ENCODE assay signal across 19 cellular contexts in the genomic region with DNA sequence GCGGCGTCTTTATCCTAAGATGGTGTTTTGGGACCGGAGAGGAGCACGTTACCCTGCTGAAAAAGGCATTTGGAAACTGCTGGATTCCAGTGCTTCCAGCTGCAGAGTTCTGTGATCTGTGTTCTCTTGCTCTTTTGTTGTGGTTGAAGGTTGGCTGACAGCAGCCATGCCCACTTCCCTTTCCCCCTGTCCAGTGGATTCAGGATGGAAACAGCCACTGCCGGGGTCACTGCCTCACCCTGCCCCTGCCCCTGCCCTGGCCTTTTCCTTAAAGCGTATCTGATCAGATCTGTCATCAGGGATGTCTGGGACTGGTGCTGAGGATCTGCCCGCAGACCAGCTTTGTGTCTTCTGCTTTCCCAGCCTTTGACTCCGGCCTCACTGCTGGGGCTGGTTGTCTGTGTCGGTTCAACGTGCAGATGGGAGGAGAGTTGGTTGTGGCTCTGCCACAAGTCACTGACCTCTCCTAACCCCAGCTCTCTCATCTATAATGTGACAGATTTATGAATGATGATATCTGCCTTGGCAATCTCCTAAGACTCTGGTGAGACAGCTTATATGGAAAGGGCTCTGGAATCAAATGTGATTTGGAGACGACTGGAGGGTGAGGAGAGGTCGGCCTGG.
DNase-seq lines count a peak whose midpoint lies in the region; ATAC-seq, FAIRE-seq and TF ChIP-seq lines count a peak whose summit lies in the region.
"Had no signal": no experiment of that assay in that cellular context is flagged by ENCODE, and none has a peak within 500 bp of the region (broad histone marks: within the 10 kb centered on the region; RNA-seq: fewer than 3 reads in every experiment).

No MANE protein-coding gene starts in this region.

- peak; percentile 74 for FAIRE-seq in RCC 7860 (lab: Jason Lieb, UNC)

- H3K4me1 Mint-ChIP-seq in activated CD8-positive, alpha-beta memory T cell treated with anti-CD3 and anti-CD28 coated beads, Interleukin-2, amount 10 ng/mL, durations not matched to agents 7 days and 5 days: peaks cover 33% of the 10 kb centered on the region
- peaks cover 9% of the 10 kb centered on the region for H3K4me1 Mint-ChIP-seq in stimulated activated effector memory CD8-positive, alpha-beta T cell treated with anti-CD3 and anti-CD28 coated beads, Interleukin-12 subunit alpha, Interleukin-12 subunit beta, amount 100 ng/mL, for 72 hours
- H3K4me1 Mint-ChIP-seq: GM23338 had no signal

- no peaks in the 10 kb centered on the region for H3K27me3 Mint-ChIP-seq in activated CD8-positive, alpha-beta memory T cell treated with anti-CD3 and anti-CD28 coated beads, Interleukin-2, amount 10 ng/mL, durations not matched to agents 7 days and 5 days
- H3K27me3 Mint-ChIP-seq: activated naive CD4-positive, alpha-beta T cell treated with anti-CD3 and anti-CD28 coated beads, Interleukin-2, amount 10 ng/mL, durations not matched to agents 7 days and 5 days had no signal

- H3K4me3 ChIP-seq in fibroblast of villous mesenchyme (ENCODE audit: low read depth, low read length): no peak overlapping the region
- H3K4me3 ChIP-seq: GM23338, heart left ventricle, SK-N-MC had no signal

- H3K27ac Mint-ChIP-seq in activated CD8-positive, alpha-beta memory T cell treated with anti-CD3 and anti-CD28 coated beads, Interleukin-2, amount 10 ng/mL, durations not matched to agents 7 days and 5 days: peak overlapping the region; percentile 62
- H3K27ac Mint-ChIP-seq in stimulated activated effector memory CD8-positive, alpha-beta T cell treated with anti-CD3 and anti-CD28 coated beads, Interleukin-12 subunit alpha, Interleukin-12 subunit beta, amount 100 ng/mL, for 72 hours: peak overlapping the region; percentile 74
- H3K27ac Mint-ChIP-seq: activated naive CD4-positive, alpha-beta T cell treated with anti-CD3 and anti-CD28 coated beads, Interleukin-2, amount 10 ng/mL, durations not matched to agents 7 days and 5 days; GM23338 had no signal

- H3K4me3 Mint-ChIP-seq in activated CD8-positive, alpha-beta memory T cell treated with anti-CD3 and anti-CD28 coated beads, Interleukin-2, amount 10 ng/mL, durations not matched to agents 7 days and 5 days: no peak overlapping the region
- H3K4me3 Mint-ChIP-seq in stimulated activated effector memory CD8-positive, alpha-beta T cell treated with anti-CD3 and anti-CD28 coated beads, Interleukin-12 subunit alpha, Interleukin-12 subunit beta, amount 100 ng/mL, for 72 hours: no peak overlapping the region
- H3K4me3 Mint-ChIP-seq: activated naive CD4-positive, alpha-beta T cell treated with anti-CD3 and anti-CD28 coated beads, Interleukin-2, amount 10 ng/mL, durations not matched to agents 7 days and 5 days; GM23338 had no signal

- peaks cover 76% of the 10 kb centered on the region for H3K36me3 Mint-ChIP-seq in activated CD8-positive, alpha-beta memory T cell treated with anti-CD3 and anti-CD28 coated beads, Interleukin-2, amount 10 ng/mL, durations not matched to agents 7 days and 5 days
- peaks cover 15% of the 10 kb centered on the region for H3K36me3 Mint-ChIP-seq in stimulated activated effector memory CD8-positive, alpha-beta T cell treated with anti-CD3 and anti-CD28 coated beads, Interleukin-12 subunit alpha, Interleukin-12 subunit beta, amount 100 ng/mL, for 72 hours

- CTCF ChIA-PET in activated CD8-positive, alpha-beta memory T cell treated with anti-CD3 and anti-CD28 coated beads, Interleukin-2, amount 10 ng/mL, durations not matched to agents 7 days and 5 days (lab: Charles Lee): interaction anchor here (1.0 kb wide), 1 partner anchor 18 kb away, joined by 3 read pairs; no protein-coding TSS in a partner anchor

- no peak for TF ChIP-seq CTCF in fibroblast of villous mesenchyme (IDR thresholded peaks at IDR 0.05; ENCODE audit: insufficient read depth, low read depth, low read length)

- H3K9me3 Mint-ChIP-seq in activated CD8-positive, alpha-beta memory T cell treated with anti-CD3 and anti-CD28 coated beads, Interleukin-2, amount 10 ng/mL, durations not matched to agents 7 days and 5 days (ENCODE audit: low read depth): peaks cover 3% of the 10 kb centered on the region
- peaks cover 2% of the 10 kb centered on the region for H3K9me3 Mint-ChIP-seq in stimulated activated effector memory CD8-positive, alpha-beta T cell treated with anti-CD3 and anti-CD28 coated beads, Interleukin-12 subunit alpha, Interleukin-12 subunit beta, amount 100 ng/mL, for 72 hours

- no peak for ATAC-seq in activated CD8-positive, alpha-beta memory T cell treated with anti-CD3 and anti-CD28 coated beads, Interleukin-2, amount 10 ng/mL, durations not matched to agents 7 days and 5 days
- no peak for ATAC-seq in stimulated activated effector memory CD8-positive, alpha-beta T cell treated with anti-CD3 and anti-CD28 coated beads, Interleukin-12 subunit alpha, Interleukin-12 subunit beta, amount 100 ng/mL, for 72 hours
- ATAC-seq: GM23338, heart left ventricle, left ventricle myocardium superior had no signal

- DNase-seq in activated CD8-positive, alpha-beta memory T cell treated with anti-CD3 and anti-CD28 coated beads, Interleukin-2, amount 10 ng/mL, durations not matched to agents 7 days and 5 days: no peak
- no peak for DNase-seq in activated CD8-positive, alpha-beta memory T cell treated with anti-CD3 and anti-CD28 coated beads, Interleukin-2, amount 50 U/mL, for 48 hours
- DNase-seq in RCC 7860 (ENCODE audit: low spot score) (peak; percentile 79), fibroblast of villous mesenchyme (ENCODE audit: low read depth) (peak; percentile 38), pons (ENCODE audit: low spot score) (no peak), medulla oblongata (ENCODE audit: extremely low spot score) (no peak), Ammon's horn (ENCODE audit: low spot score) (no peak)
- no peak for DNase-seq in stimulated activated effector memory CD8-positive, alpha-beta T cell treated with anti-CD3 and anti-CD28 coated beads, Interleukin-12 subunit alpha, Interleukin-12 subunit beta, amount 100 ng/mL, for 72 hours (ENCODE audit: low spot score in 2 of 2)
- DNase-seq: activated CD4-positive, alpha-beta T cell treated with anti-CD3 and anti-CD28 coated beads, Interleukin-2, amount 50 U/mL, for 48 hours; activated naive CD4-positive, alpha-beta T cell treated with anti-CD3 and anti-CD28 coated beads, Interleukin-2, amount 10 ng/mL, durations not matched to agents 7 days and 5 days; cerebellar nuclear complex; DMS79; erythroblast; heart left ventricle; left ventricle myocardium superior; NCI-H2081; stimulated activated CD8-positive, alpha-beta memory T cell treated with anti-CD3 and anti-CD28 coated beads, Interleukin-4, amount 100 ng/mL, for 48 hours had no signal

Comparison
In these comparisons a context has a peak if more than half of its experiments do, and no peak if none do; other contexts are left out.
1. DNase-seq: peak in RCC 7860 (single experiment) and fibroblast of villous mesenchyme (single experiment); none in activated CD8-positive, alpha-beta memory T cell treated with anti-CD3 and anti-CD28 coated beads, Interleukin-2, amount 10 ng/mL, durations not matched to agents 7 days and 5 days (single experiment), activated CD8-positive, alpha-beta memory T cell treated with anti-CD3 and anti-CD28 coated beads, Interleukin-2, amount 50 U/mL, for 48 hours (single experiment), stimulated activated effector memory CD8-positive, alpha-beta T cell treated with anti-CD3 and anti-CD28 coated beads, Interleukin-12 subunit alpha, Interleukin-12 subunit beta, amount 100 ng/mL, for 72 hours (0 of 2), pons (single experiment), medulla oblongata (single experiment) and Ammon's horn (single experiment).